1 cellular context compared by ENCODE assay signal in genomic region chr2:43270930-43271615, GRCh38.
TF ChIP-seq lines count a peak whose summit lies in the region.

No MANE protein-coding gene starts in this region.

TF ChIP-seq in HCT116, 20 proteins besides CTCF, POLR2A, EP300 and RAD21 (continued from another document):
- TF ChIP-seq MAX (IDR thresholded peaks at IDR 0.05) (no peak), SP1 (IDR thresholded peaks at IDR 0.05; ENCODE audit: low read depth) (no peak), ELF1 (IDR thresholded peaks at IDR 0.05; ENCODE audit: borderline replicate concordance, low read depth) (no peak), EZH2phosphoT487 (IDR thresholded peaks at IDR 0.05; ENCODE audit: borderline replicate concordance) (no peak), POLR2AphosphoS5 (IDR thresholded peaks at IDR 0.05; ENCODE audit: low read depth, low read length) (no peak), EZH2 (IDR thresholded peaks at IDR 0.05) (no peak), ZFX (IDR thresholded peaks at IDR 0.05) (no peak)
